ENCODE assay signal across 8 cellular contexts in genomic region chr4:129093173-129093974, GRCh38. TPM values are rescaled to one million over a fixed set of nuclear protein-coding genes. Genes with fewer than 3 reads are reported as not detected.
DNase-seq lines count a peak whose midpoint lies in the region; ATAC-seq and TF ChIP-seq lines count a peak whose summit lies in the region.

Gene SCLT1 (minus strand): TSS chr4:129093539. CDS start chr4:129093103, 436 bp downstream.

- BruUV-seq in PC-9 (replicated peaks; lab: Mats Ljungman, UMichigan), result TSS peak; percentile 76

- peak within 1 kb of the TSS; percentile 72 for H3K27ac ChIP-seq in PC-9
- peak within 1 kb of the TSS; percentile 99 for H3K27ac ChIP-seq in mucosa of rectum (ENCODE audit: low read depth in 2 of 2, low read length in 2 of 2)

- peak within 1 kb of the TSS; percentile 94 for H2AFZ ChIP-seq in PC-9

- DNase-seq in DMS153 (lab: John Stamatoyannopoulos, UW) (peak; percentile 93), PC-9 (peak; percentile 90 to 97), erythroblast (lab: John Stamatoyannopoulos, UW) (peak; percentile 99)
- DNase-seq in Jurkat, Clone E6-1 (ENCODE audit: low read depth, low spot score), result peak; percentile 94
- DNase-seq in activated T-cell treated with anti-CD3 and anti-CD28 coated beads, Interleukin-2, amount 50 U/mL, for 1 hour, result peak; percentile 94
- peak; percentile 99 for DNase-seq in stimulated activated CD8-positive, alpha-beta memory T cell treated with anti-CD3 and anti-CD28 coated beads, Interleukin-4, amount 100 ng/mL, for 48 hours

- CTCF ChIA-PET in PC-9 (lab: Charles Lee), result interaction anchor here (0.7 kb wide), 1 partner anchor 1684 kb away, joined by 3 read pairs; no protein-coding TSS in a partner anchor

- H3K9ac ChIP-seq in mucosa of rectum (ENCODE audit: low read depth in 1 of 2, low read length in 2 of 2), result peak within 1 kb of the TSS; percentile 95 to 100

- intact Hi-C loops in PC-9 (cut with micrococcal nuclease; ENCODE audit: unreplicated experiment), result loop anchor here (2.0 to 10.0 kb wide), 4 partner anchors 249 to 666 kb away; no protein-coding TSS in a partner anchor

- peak; percentile 99 for TF ChIP-seq POLR2A in erythroblast (IDR thresholded peaks at IDR 0.05; ENCODE audit: low read length)

- ATAC-seq in GM21619 (IDR thresholded peaks at IDR 0.05; ENCODE audit: unreplicated experiment), result peak; percentile 94

- H3K79me2 ChIP-seq in PC-9 (ENCODE audit: low read depth), result peaks cover 39% of the 10 kb centered on the region

- POLR2A ChIA-PET in PC-9 (lab: Charles Lee; ENCODE audit: unreplicated experiment), result interaction anchor here (0.5 to 1.2 kb wide), 4 partner anchors 17 to 1212 kb away, joined by 3 to 6 read pairs (median 4); partner anchors contain the start of gene PLK4

- H3K9me2 ChIP-seq in PC-9 (ENCODE audit: insufficient read depth), result no peaks in the 10 kb centered on the region

- no peaks in the 10 kb centered on the region for H3K36me3 ChIP-seq in PC-9 (ENCODE audit: low read depth)
- H3K36me3 ChIP-seq in mucosa of rectum (ENCODE audit: control insufficient read depth in 2 of 2, insufficient read depth in 2 of 2, low read length in 2 of 2), result no peaks in the 10 kb centered on the region

- TF ChIP-seq CTCF in PC-9 (conservative IDR thresholded peaks at IDR 0.05), result no peak

- no peaks in the 10 kb centered on the region for H4K20me1 ChIP-seq in PC-9 (ENCODE audit: insufficient read depth)

- peak within 1 kb of the TSS; percentile 82 for H3K4me3 ChIP-seq in Jurkat, Clone E6-1 (ENCODE audit: low read length)
- H3K4me3 ChIP-seq in PC-9, result peak within 1 kb of the TSS; percentile 77
- peak within 1 kb of the TSS; percentile 90 to 95 for H3K4me3 ChIP-seq in mucosa of rectum (ENCODE audit: low read length in 2 of 2)

- H3K27me3 ChIP-seq in PC-9 (ENCODE audit: insufficient read depth, low read depth), result no peaks in the 10 kb centered on the region
- H3K27me3 ChIP-seq in mucosa of rectum (ENCODE audit: control insufficient read depth in 2 of 2, insufficient read depth in 2 of 2, low read length in 2 of 2), result no peaks in the 10 kb centered on the region

- H3F3A ChIP-seq in PC-9 (ENCODE audit: insufficient read depth, low read depth), result no peaks in the 10 kb centered on the region

- H3K4me2 ChIP-seq in PC-9, result peak within 1 kb of the TSS; percentile 92

- H3K9me3 ChIP-seq in PC-9 (ENCODE audit: insufficient read depth, low read depth) (no peaks in the 10 kb centered on the region), mucosa of rectum (ENCODE audit: control insufficient read depth in 2 of 2, low read length in 2 of 2) (no peaks in the 10 kb centered on the region)

- peaks cover 18% of the 10 kb centered on the region for H3K4me1 ChIP-seq in PC-9 (replicated peaks; ENCODE audit: insufficient read depth)
- peaks cover 16% of the 10 kb centered on the region in 2 donors for H3K4me1 ChIP-seq in mucosa of rectum (ENCODE audit: control insufficient read depth in 2 of 2, insufficient read depth in 2 of 2, low read length in 2 of 2)

RNA-seq across cellular contexts. Expression of gene SCLT1, which starts in this region (rescaled TPM):
- polyA plus RNA-seq in Jurkat, Clone E6-1 (2012; ENCODE audit: insufficient read depth, insufficient read length), result 10.8 TPM
- total RNA-seq in PC-9 (2021), result 15.9 and 16.9 TPM in 2 replicates

Comparison
In these comparisons a context has a peak if more than half of its experiments do, and no peak if none do; other contexts are left out.
1. Peak in every context shown above with its lines: DNase-seq, ATAC-seq, H3K4me3 ChIP-seq and H3K27ac ChIP-seq.